Comparison of ENCODE assay signal across 11 cellular contexts in the genomic region with DNA sequence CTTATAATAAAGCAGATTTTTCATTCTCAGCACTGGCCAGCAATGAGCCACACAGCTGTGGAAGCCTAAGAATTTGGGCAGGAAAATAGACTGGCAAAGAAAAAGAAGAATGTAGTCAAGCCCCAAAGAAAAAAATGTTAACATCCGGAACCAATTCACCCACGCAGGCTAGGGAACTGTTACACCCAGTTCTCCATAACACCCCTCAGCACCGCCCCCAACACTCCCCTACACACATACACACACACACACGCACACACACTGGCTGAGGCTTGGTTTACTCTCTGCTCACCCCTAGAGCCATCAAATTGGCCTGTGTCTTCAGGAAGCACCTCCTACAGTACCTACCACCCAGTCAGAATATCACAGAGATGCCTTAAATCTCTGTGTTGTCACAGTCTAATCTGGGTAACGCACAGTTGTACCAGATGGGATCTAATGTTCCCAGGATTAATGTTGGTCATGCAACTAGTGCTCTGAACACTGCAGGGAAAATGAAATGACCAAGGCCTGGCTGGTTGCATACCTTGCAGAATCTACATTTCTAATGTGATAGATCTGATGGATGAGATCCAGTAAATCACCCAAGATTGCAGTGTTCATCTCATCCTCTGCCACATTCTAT. TPM values are rescaled to one million over a fixed set of nuclear protein-coding genes. Genes with fewer than 3 reads are reported as not detected.
"Had no signal": no experiment of that assay in that cellular context is flagged by ENCODE, and none has a peak within 500 bp of the region (broad histone marks: within the 10 kb centered on the region; RNA-seq: fewer than 3 reads in every experiment).

No MANE protein-coding gene starts in this region.

- H3K4me1 ChIP-seq: breast epithelium, esophagus squamous epithelium, transverse colon had no signal

- H3K27ac ChIP-seq: esophagus squamous epithelium, transverse colon had no signal

- H3K27me3 ChIP-seq: breast epithelium had no signal

- H3K9me3 ChIP-seq: breast epithelium, esophagus squamous epithelium, transverse colon had no signal

- DNase-seq: activated CD4-positive, alpha-beta T cell treated with anti-CD3 and anti-CD28 coated beads, Interleukin-2, amount 50 U/mL, for 48 hours; activated CD4-positive, CD25-positive, alpha-beta regulatory T cell treated with anti-CD3 and anti-CD28 coated beads, Interleukin-2, amount 50 U/mL, for 72 hours; activated CD8-positive, alpha-beta memory T cell treated with anti-CD3 and anti-CD28 coated beads, Interleukin-2, amount 10 ng/mL, durations not matched to agents 7 days and 5 days; activated effector memory CD4-positive, alpha-beta T cell treated with anti-CD3 and anti-CD28 coated beads, Interleukin-2, amount 50 U/mL, for 16 hours; activated naive CD8-positive, alpha-beta T cell treated with anti-CD3 and anti-CD28 coated beads for 36 hours; activated T-cell treated with anti-CD3 and anti-CD28 coated beads, Interleukin-2, amount 50 U/mL, for 4 hours; anterior cingulate cortex; esophagus squamous epithelium; transverse colon had no signal

- H3K36me3 ChIP-seq: breast epithelium, esophagus squamous epithelium, transverse colon had no signal

- H3K4me3 ChIP-seq: esophagus squamous epithelium, transverse colon had no signal

RNA-seq across cellular contexts. Expression of gene TBX15, which starts 14.5 kb away (rescaled TPM):
- total RNA-seq: activated CD8-positive, alpha-beta memory T cell treated with anti-CD3 and anti-CD28 coated beads, Interleukin-2, amount 10 ng/mL, durations not matched to agents 7 days and 5 days; activated naive CD8-positive, alpha-beta T cell treated with anti-CD3 and anti-CD28 coated beads for 36 hours; activated T-cell treated with anti-CD3 and anti-CD28 coated beads, Interleukin-2, amount 50 U/mL, for 4 hours; T-helper 2 cell treated with Interferon-gamma antibody and Interleukin-4, amounts not matched to agents 100 ng/mL and 5 ng/mL, for 36 hours had no signal
